22 cellular contexts compared by ENCODE assay signal in the genomic region with DNA sequence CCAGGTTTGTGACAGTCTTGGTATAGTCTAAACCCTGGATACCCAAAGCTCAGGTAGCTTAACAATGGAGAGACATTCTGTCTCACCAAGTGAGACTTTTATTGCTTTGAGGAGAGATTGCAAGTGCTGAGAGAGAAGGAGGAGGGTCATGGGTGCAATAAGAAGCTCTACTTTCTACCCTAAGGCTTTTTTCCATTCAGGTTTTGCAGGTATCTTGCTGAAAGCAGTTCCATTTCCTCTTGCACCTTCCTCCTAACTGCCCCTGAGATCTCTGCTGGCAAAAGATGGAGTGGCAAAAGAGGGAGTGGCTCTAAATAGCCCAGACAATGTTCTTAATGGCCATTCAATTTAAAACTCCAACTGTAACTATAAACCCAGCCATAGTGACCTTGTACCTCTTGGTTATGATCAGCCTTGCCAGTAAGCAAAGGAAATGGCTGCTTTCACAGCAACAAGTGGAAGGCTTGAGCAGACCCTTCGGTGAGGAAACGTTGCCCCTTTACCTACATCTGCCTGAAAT.
DNase-seq lines count a peak whose midpoint lies in the region; ATAC-seq and TF ChIP-seq lines count a peak whose summit lies in the region.
"Had no signal": no experiment of that assay in that cellular context is flagged by ENCODE, and none has a peak within 500 bp of the region (broad histone marks: within the 10 kb centered on the region; RNA-seq: fewer than 3 reads in every experiment).

No MANE protein-coding gene starts in this region.

- peaks cover 3% of the 10 kb centered on the region for H3K27me3 Mint-ChIP-seq in type B pancreatic cell
- H3K27me3 Mint-ChIP-seq in activated T-cell treated with anti-CD3 and anti-CD28 coated beads, Interleukin-2, amount 50 U/mL, for 72 hours (ENCODE audit: low read depth), result peaks cover 34% of the 10 kb centered on the region

- no peak overlapping the region for H3K4me3 Mint-ChIP-seq in type B pancreatic cell
- H3K4me3 Mint-ChIP-seq in activated T-cell treated with anti-CD3 and anti-CD28 coated beads, Interleukin-2, amount 50 U/mL, for 72 hours, result no peak overlapping the region
- H3K4me3 Mint-ChIP-seq: CD14-positive monocyte; CD4-positive, alpha-beta T cell; CD8-positive, alpha-beta memory T cell; GM23338; H9 had no signal

- H3K4me1 Mint-ChIP-seq in type B pancreatic cell (ENCODE audit: unreplicated experiment), result no peaks in the 10 kb centered on the region
- H3K4me1 Mint-ChIP-seq in activated T-cell treated with anti-CD3 and anti-CD28 coated beads, Interleukin-2, amount 50 U/mL, for 72 hours (ENCODE audit: low read depth), result no peaks in the 10 kb centered on the region
- H3K4me1 Mint-ChIP-seq: CD14-positive monocyte; CD8-positive, alpha-beta memory T cell; GM23338; H9 had no signal

- peaks cover 7% of the 10 kb centered on the region for H3K9me3 Mint-ChIP-seq in type B pancreatic cell
- H3K9me3 Mint-ChIP-seq in activated T-cell treated with anti-CD3 and anti-CD28 coated beads, Interleukin-2, amount 50 U/mL, for 72 hours, result no peaks in the 10 kb centered on the region
- H3K9me3 Mint-ChIP-seq: CD4-positive, alpha-beta T cell; GM23338; H9 had no signal

- H3K9me3 ChIP-seq in esophagus squamous epithelium, result no peaks in the 10 kb centered on the region
- H3K9me3 ChIP-seq: A549, BE2C had no signal

- peaks cover 0 to 38% (median 2%) of the 10 kb centered on the region in 3 donors for H3K4me1 ChIP-seq in esophagus squamous epithelium
- H3K4me1 ChIP-seq: A549; BE2C; BLaER1 treated with 17β-estradiol and CSF1 and Interleukin-3, amounts not matched to agents 10 nM and 100 nM had no signal

- H3K36me3 Mint-ChIP-seq in type B pancreatic cell, result no peaks in the 10 kb centered on the region
- no peaks in the 10 kb centered on the region for H3K36me3 Mint-ChIP-seq in activated T-cell treated with anti-CD3 and anti-CD28 coated beads, Interleukin-2, amount 50 U/mL, for 72 hours (ENCODE audit: insufficient read depth in 2 of 2)
- H3K36me3 Mint-ChIP-seq: CD14-positive monocyte; CD8-positive, alpha-beta memory T cell had no signal

- H3K27ac ChIP-seq in epithelial cell of prostate (peak overlapping the region; percentile 55), esophagus squamous epithelium (peak overlapping the region in 3 of 4 donors; percentile 8 to 68 (median 58))
- H3K27ac ChIP-seq: A549; BLaER1 treated with 17β-estradiol and CSF1 and Interleukin-3, amounts not matched to agents 10 nM and 100 nM had no signal

- no peaks in the 10 kb centered on the region for H3K27me3 ChIP-seq in esophagus squamous epithelium
- H3K27me3 ChIP-seq: BE2C; BLaER1 treated with 17β-estradiol and CSF1 and Interleukin-3, amounts not matched to agents 10 nM and 100 nM had no signal

- H3K36me3 ChIP-seq in esophagus squamous epithelium, result no peaks in the 10 kb centered on the region
- H3K36me3 ChIP-seq: BE2C; BLaER1 treated with 17β-estradiol and CSF1 and Interleukin-3, amounts not matched to agents 10 nM and 100 nM had no signal

- H3K27ac Mint-ChIP-seq in type B pancreatic cell, result peak overlapping the region; percentile 23
- no peak overlapping the region for H3K27ac Mint-ChIP-seq in activated T-cell treated with anti-CD3 and anti-CD28 coated beads, Interleukin-2, amount 50 U/mL, for 72 hours
- H3K27ac Mint-ChIP-seq: CD14-positive monocyte; CD4-positive, alpha-beta T cell; CD8-positive, alpha-beta memory T cell; GM23338; H9 had no signal

- TF ChIP-seq POLR2A in esophagus squamous epithelium (IDR thresholded peaks at IDR 0.05), result no peak

- intact Hi-C loops in esophagus squamous epithelium (cut with DNase I), result no loop called here

- TF ChIP-seq CTCF in esophagus squamous epithelium (IDR thresholded peaks at IDR 0.05) (no peak), type B pancreatic cell (conservative IDR thresholded peaks at IDR 0.05) (no peak)

- H3K4me3 ChIP-seq in esophagus squamous epithelium, result no peak overlapping the region
- H3K4me3 ChIP-seq: A549; BLaER1 treated with 17β-estradiol and CSF1 and Interleukin-3, amounts not matched to agents 10 nM and 100 nM; GM23338 had no signal

- ATAC-seq in activated T-cell treated with anti-CD3 and anti-CD28 coated beads, Interleukin-2, amount 50 U/mL, for 72 hours (replicated peaks in 1 of 2), result no peak
- ATAC-seq: GM23338 had no signal

- WGBS in esophagus squamous epithelium, 2 donors, result 88 to 90% methylated on average over 2 of the region's 2 CpGs

- DNase-seq in ELF-1 (ENCODE audit: low read depth, low spot score), result peak; percentile 53
- no peak for DNase-seq in epithelial cell of prostate (ENCODE audit: low read depth, low spot score)
- no peak for DNase-seq in esophagus squamous epithelium (lab: John Stamatoyannopoulos, UW)
- DNase-seq in type B pancreatic cell (ENCODE audit: extremely low spot score, unreplicated experiment), result no peak
- no peak for DNase-seq in islet precursor cell
- no peak for DNase-seq in NOMO-1 treated with DMSO at 0.1 percent for 48 hours (lab: John Stamatoyannopoulos, UW; ENCODE audit: unreplicated experiment)
- DNase-seq in activated T-cell treated with anti-CD3 and anti-CD28 coated beads, Interleukin-2, amount 50 U/mL, for 72 hours, result no peak
- DNase-seq: 8988T; ACHN; AML-193; BE2C; CD4-positive, alpha-beta T cell; CD8-positive, alpha-beta memory T cell; DMS 273 treated with DMSO at 0.1 percent for 48 hours; DMS79; EL; GF-D8; H9 had no signal
